20 cellular contexts compared by ENCODE assay signal in genomic region chr4:3850128-3850527, GRCh38.
DNase-seq lines count a peak whose midpoint lies in the region; ATAC-seq and TF ChIP-seq lines count a peak whose summit lies in the region.
"Had no signal": no experiment of that assay in that cellular context is flagged by ENCODE, and none has a peak within 500 bp of the region (broad histone marks: within the 10 kb centered on the region; RNA-seq: fewer than 3 reads in every experiment).

No MANE protein-coding gene starts in this region.

- peak overlapping the region; percentile 80 for H2BK5ac ChIP-seq in neuronal stem cell (ENCODE audit: low read length)

- H3K4me3 ChIP-seq in BLaER1 (no peak overlapping the region; the same call in 1 of the 2 replicates), GM23338 (no peak overlapping the region), neuronal stem cell (ENCODE audit: low read length in 2 of 2) (no peak overlapping the region)
- H3K4me3 ChIP-seq: A549 had no signal

- no peak overlapping the region for H3K27ac Mint-ChIP-seq in GM23338
- H3K27ac Mint-ChIP-seq: CD8-positive, alpha-beta T cell; HFFc6 had no signal

- H3K4me1 Mint-ChIP-seq in GM23338: peaks cover 16% of the 10 kb centered on the region
- H3K4me1 Mint-ChIP-seq: CD4-positive, CD25-positive, alpha-beta regulatory T cell had no signal

- H2BK15ac ChIP-seq in neuronal stem cell (ENCODE audit: low read length): no peak overlapping the region

- H3K4me2 ChIP-seq in BLaER1: peak overlapping the region; percentile 78
- no peak overlapping the region for H3K4me2 ChIP-seq in GM23338
- H3K4me2 ChIP-seq in neuronal stem cell (ENCODE audit: insufficient read depth, low read length, poor library complexity, severe bottlenecking): no peak overlapping the region
- H3K4me2 ChIP-seq: A549 had no signal

- H3K23ac ChIP-seq in neuronal stem cell (ENCODE audit: low read depth, low read length, poor library complexity): no peak overlapping the region

- H4K8ac ChIP-seq in neuronal stem cell (ENCODE audit: low read depth, low read length): no peak overlapping the region

- intact Hi-C loops in Right ventricle myocardium inferior (cut with DNase I): no loop called here

- no peak overlapping the region for H3K4ac ChIP-seq in neuronal stem cell (ENCODE audit: low read length)

- no peaks in the 10 kb centered on the region for H3F3A ChIP-seq in GM23338 (replicated peaks; ENCODE audit: low read depth)

- peaks cover 15% of the 10 kb centered on the region; the same call in 2 of the 3 replicates for H3K36me3 Mint-ChIP-seq in GM23338 (ENCODE audit: low read depth)
- H3K36me3 Mint-ChIP-seq: CD4-positive, CD25-positive, alpha-beta regulatory T cell; CD8-positive, alpha-beta T cell had no signal

- H3K4me1 ChIP-seq in BLaER1 (peaks cover 58% of the 10 kb centered on the region), GM23338 (ENCODE audit: insufficient read depth) (peaks cover 14% of the 10 kb centered on the region), neuronal stem cell (ENCODE audit: control insufficient read depth in 2 of 2, insufficient read depth in 1 of 2, low read depth in 1 of 2, low read length in 2 of 2) (peaks cover 0 to 3% of the 10 kb centered on the region in 2 donors)
- H3K4me1 ChIP-seq: A549, Caco-2 had no signal

- no peak for TF ChIP-seq CTCF in GM23338 (conservative IDR thresholded peaks at IDR 0.05; ENCODE audit: low read depth in 2 of 2)

- H3K9ac ChIP-seq in BLaER1 (no peak overlapping the region), neuronal stem cell (ENCODE audit: low read depth, low read length, poor library complexity) (no peak overlapping the region)

- no peak overlapping the region for H2AK5ac ChIP-seq in neuronal stem cell (ENCODE audit: low read depth, low read length)

- H2AFZ ChIP-seq in GM23338: no peak overlapping the region
- H2AFZ ChIP-seq in neuronal stem cell (ENCODE audit: low read length): no peak overlapping the region

- H3K9me3 Mint-ChIP-seq in GM23338: peaks cover 27% of the 10 kb centered on the region

- H3K79me2 ChIP-seq in GM23338 (replicated peaks; ENCODE audit: insufficient read depth): no peaks in the 10 kb centered on the region

- ATAC-seq in GM23338 (no peak), Right ventricle myocardium inferior (no peak)
- ATAC-seq: A549; CD8-positive, alpha-beta T cell; HCT116 had no signal

- H3K27me3 ChIP-seq in BLaER1 (no peaks in the 10 kb centered on the region), GM23338 (ENCODE audit: insufficient read depth) (no peaks in the 10 kb centered on the region), neuronal stem cell (ENCODE audit: control insufficient read depth in 3 of 3, insufficient read depth in 3 of 3, low read depth in 1 of 3, low read length in 3 of 3) (peaks cover 0 to 25% (median 0%) of the 10 kb centered on the region in 3 experiments)
- H3K27me3 ChIP-seq: BE2C had no signal

- no peak overlapping the region for H4K91ac ChIP-seq in neuronal stem cell (ENCODE audit: low read depth, low read length, poor library complexity)

- WGBS in neuronal stem cell (ENCODE audit: extremely low coverage in 2 of 2, insufficient read length in 2 of 2, insufficient replicate concordance in 1 of 2), 2 donors: no CpG with 5 or more reads among the region's 1 CpG

- H3K9me2 ChIP-seq in GM23338 (ENCODE audit: insufficient read depth): no peaks in the 10 kb centered on the region

- DNase-seq in GM23338 (ENCODE audit: low spot score): no peak
- DNase-seq in neuronal stem cell (ENCODE audit: low spot score): no peak
- no peak for DNase-seq in Right ventricle myocardium inferior (ENCODE audit: missing footprints)
- no peak for DNase-seq in NCI-H526 treated with DMSO at 0.1 percent for 48 hours (lab: John Stamatoyannopoulos, UW)
- DNase-seq in cerebellar nuclear complex (lab: John Stamatoyannopoulos, UW): no peak
- DNase-seq: 8988T; ACHN; AML-193; BE2C; Caco-2; CD4-positive, CD25-positive, alpha-beta regulatory T cell; DMS153; DND-41; H9; HFFc6 had no signal

- H3K27me3 Mint-ChIP-seq in GM23338 (ENCODE audit: insufficient read depth, low read depth, poor library complexity): peaks cover 8% of the 10 kb centered on the region

- H3K14ac ChIP-seq in neuronal stem cell (ENCODE audit: low read length): no peak overlapping the region

- no peak overlapping the region for H2BK120ac ChIP-seq in neuronal stem cell (ENCODE audit: low read depth, low read length)

- no peak overlapping the region for H2BK12ac ChIP-seq in neuronal stem cell (ENCODE audit: low read length)

- peak overlapping the region; percentile 71 for H3K27ac ChIP-seq in BLaER1
- H3K27ac ChIP-seq in GM23338 (ENCODE audit: low read depth): no peak overlapping the region
- H3K27ac ChIP-seq in neuronal stem cell (replicated peaks; ENCODE audit: low read length): no peak overlapping the region
- H3K27ac ChIP-seq: A549, C4-2B had no signal

- H3K4me3 Mint-ChIP-seq in GM23338: no peak overlapping the region
- H3K4me3 Mint-ChIP-seq: CD4-positive, CD25-positive, alpha-beta regulatory T cell; CD8-positive, alpha-beta T cell; H9; HFFc6 had no signal

- no peaks in the 10 kb centered on the region for H3K36me3 ChIP-seq in BLaER1
- H3K36me3 ChIP-seq in GM23338 (ENCODE audit: insufficient read depth): no peaks in the 10 kb centered on the region
- H3K36me3 ChIP-seq in neuronal stem cell (replicated peaks in 1 of 2; ENCODE audit: control insufficient read depth in 2 of 2, insufficient read depth in 2 of 2, low read length in 2 of 2): no peaks in the 10 kb centered on the region
- H3K36me3 ChIP-seq: BE2C had no signal

- no peak overlapping the region for H3K18ac ChIP-seq in neuronal stem cell (ENCODE audit: low read length)

- H4K20me1 ChIP-seq in BLaER1: no peaks in the 10 kb centered on the region
- H4K20me1 ChIP-seq in GM23338 (replicated peaks; ENCODE audit: insufficient read depth): no peaks in the 10 kb centered on the region

- peaks cover 48% of the 10 kb centered on the region for H3K9me3 ChIP-seq in BLaER1
- H3K9me3 ChIP-seq in neuronal stem cell (replicated peaks in 1 of 2; ENCODE audit: control insufficient read depth in 2 of 2, insufficient read depth in 1 of 2, low read depth in 1 of 2, low read length in 2 of 2): peaks cover 0 to 3% of the 10 kb centered on the region in 2 donors
- H3K9me3 ChIP-seq: A549, BE2C, Caco-2 had no signal

- peaks cover 2% of the 10 kb centered on the region for H3K79me1 ChIP-seq in neuronal stem cell (ENCODE audit: low read depth, low read length)

TF ChIP-seq in GM23338, 12 proteins besides CTCF, POLR2A, EP300 and RAD21 (continues in another document):
- TF ChIP-seq ZNF331 (CRISPR knock-in tag; IDR thresholded peaks at IDR 0.05; ENCODE audit: low read depth) (peak; percentile 95), ZNF114 (CRISPR knock-in tag; IDR thresholded peaks at IDR 0.05) (no peak), JUNB (IDR thresholded peaks at IDR 0.05; ENCODE audit: unreplicated experiment) (no peak), CREB1 (CRISPR knock-in tag; IDR thresholded peaks at IDR 0.05; ENCODE audit: low read depth) (no peak)
